Comparison of ENCODE assay signal across 8 cellular contexts in genomic region chr6:42879372-42880239, GRCh38. TPM values are rescaled to one million over a fixed set of nuclear protein-coding genes. Genes with fewer than 3 reads are reported as not detected.
DNase-seq lines count a peak whose midpoint lies in the region; ATAC-seq and TF ChIP-seq lines count a peak whose summit lies in the region.

TSS of gene RPL7L1 (plus strand) at chr6:42879616. CDS start at chr6:42879911, 295 bp downstream.

- peaks cover 39% of the 10 kb centered on the region for H3K36me3 ChIP-seq in GM23338 (ENCODE audit: insufficient read depth)

- intact Hi-C loops in natural killer cell (cut with micrococcal nuclease) = loop anchor here (1.0 to 2.0 kb wide), 3 partner anchors 11 to 133 kb away; partner anchors contain the start of gene TBCC

- H3K79me2 ChIP-seq in GM23338 (replicated peaks; ENCODE audit: insufficient read depth) = peaks cover 45% of the 10 kb centered on the region

- H4K20me1 ChIP-seq in GM23338 (replicated peaks; ENCODE audit: insufficient read depth) = peaks cover 16% of the 10 kb centered on the region

- peaks cover 9% of the 10 kb centered on the region for H3K4me1 ChIP-seq in GM23338 (ENCODE audit: insufficient read depth)

- ATAC-seq in GM23338 (peak; percentile 94), natural killer cell (peak; percentile 91 to 97 (median 92))

- H3K27ac ChIP-seq in GM23338 (ENCODE audit: low read depth) = peak within 1 kb of the TSS; percentile 90

- no peaks in the 10 kb centered on the region for H3K9me2 ChIP-seq in GM23338 (ENCODE audit: insufficient read depth)

- peaks cover 6% of the 10 kb centered on the region for H3K27me3 Mint-ChIP-seq in GM23338 (ENCODE audit: insufficient read depth, low read depth, poor library complexity)
- no peaks in the 10 kb centered on the region for H3K27me3 Mint-ChIP-seq in natural killer cell (ENCODE audit: low read depth in 2 of 2)

- H3K27me3 ChIP-seq in GM23338 (ENCODE audit: insufficient read depth) = no peaks in the 10 kb centered on the region

- TF ChIP-seq CTCF in GM23338 (conservative IDR thresholded peaks at IDR 0.05; ENCODE audit: low read depth in 2 of 2) (no peak), fibroblast of mammary gland (conservative IDR thresholded peaks at IDR 0.05; ENCODE audit: control insufficient read depth, insufficient read depth, low read depth, low read length) (no peak), natural killer cell (IDR thresholded peaks at IDR 0.05) (no peak)

- H3K4me3 Mint-ChIP-seq in GM23338 (peak within 1 kb of the TSS; percentile 96), natural killer cell (peak within 1 kb of the TSS; percentile 98)

- peak within 1 kb of the TSS; percentile 94 for H3K4me2 ChIP-seq in GM23338

- peak within 1 kb of the TSS; percentile 56 for H2AFZ ChIP-seq in GM23338

- no peaks in the 10 kb centered on the region; the same call in 2 of the 3 replicates for H3K4me1 Mint-ChIP-seq in GM23338
- H3K4me1 Mint-ChIP-seq in natural killer cell = peaks cover 26 to 31% of the 10 kb centered on the region in 2 donors

- H3K27ac Mint-ChIP-seq in GM23338 (peak within 1 kb of the TSS; percentile 99), natural killer cell (peak within 1 kb of the TSS; percentile 99 to 100)

- H3K9me3 Mint-ChIP-seq in GM23338 (no peaks in the 10 kb centered on the region; the same call in 2 of the 3 replicates), natural killer cell (no peaks in the 10 kb centered on the region)

- H3F3A ChIP-seq in GM23338 (replicated peaks; ENCODE audit: low read depth) = peaks cover 17% of the 10 kb centered on the region

- H3K36me3 Mint-ChIP-seq in GM23338 (ENCODE audit: low read depth) (peaks cover 42% of the 10 kb centered on the region), natural killer cell (peaks cover 17% of the 10 kb centered on the region)

- H3K4me3 ChIP-seq in GM23338 (peak within 1 kb of the TSS; percentile 87), fibroblast of mammary gland (ENCODE audit: control insufficient read depth, low read depth, low read length) (peak within 1 kb of the TSS; percentile 97)

- DNase-seq in EH (ENCODE audit: low read depth) (peak; percentile 92), GM23338 (ENCODE audit: low spot score) (peak; percentile 85), Kasumi-1 (lab: John Stamatoyannopoulos, UW) (peak; percentile 88 to 93), RPMI8226 (peak; percentile 88), fibroblast of mammary gland (ENCODE audit: low read depth) (peak; percentile 88), natural killer cell (peak; percentile 78)
- DNase-seq in activated T-helper 1 cell treated with anti-CD3 and anti-CD28 coated beads, Interleukin-2, amount 50 U/mL, for 16 hours (ENCODE audit: low read depth in 1 of 2, low spot score in 1 of 2) = peak; percentile 60 to 72
- peak; percentile 80 for DNase-seq in stimulated activated naive CD4-positive, alpha-beta T cell treated with Interleukin-2 at 50 U/mL for 16 hours (lab: John Stamatoyannopoulos, UW)

TF ChIP-seq in GM23338, 12 proteins besides CTCF, POLR2A, EP300 and RAD21:
- peak; percentile 69; the same call in 1 of the 2 replicates for TF ChIP-seq ETS1 (IDR thresholded peaks at IDR 0.05)
- peak; percentile 89 for TF ChIP-seq POLR2AphosphoS5 (IDR thresholded peaks at IDR 0.05; ENCODE audit: low read depth)
- TF ChIP-seq CREB1 (CRISPR knock-in tag; IDR thresholded peaks at IDR 0.05; ENCODE audit: low read depth) = peak; percentile 86
- no peak for TF ChIP-seq STAT1 (IDR thresholded peaks at IDR 0.05; ENCODE audit: unreplicated experiment)

RNA-seq across cellular contexts. Expression of gene RPL7L1, which starts in this region (rescaled TPM):
- total RNA-seq in GM23338 (2014; rRNA removed; shearing (Covaris generic)) = 109 and 124 TPM in 2 replicates
- 82.1 and 86.9 TPM in 2 replicates for polyA plus RNA-seq in GM23338 (2016; fragmentation: Nextera tagmentation; extraction: Ambion mirVana)
- total RNA-seq in natural killer cell = 10 to 100 TPM; 66.9 to 67.2 (median 66.9) TPM

Comparison
In these comparisons a context has a peak if more than half of its experiments do, and no peak if none do; other contexts are left out.
1. Peak in every context shown above with its lines: DNase-seq, ATAC-seq, H3K4me3 ChIP-seq and H3K27ac ChIP-seq.